Comparison of ENCODE assay signal across 13 cellular contexts in genomic region chr7:43314379-43315158, GRCh38.
DNase-seq lines count a peak whose midpoint lies in the region; ATAC-seq and TF ChIP-seq lines count a peak whose summit lies in the region.
"Had no signal": no experiment of that assay in that cellular context is flagged by ENCODE, and none has a peak within 500 bp of the region (broad histone marks: within the 10 kb centered on the region; RNA-seq: fewer than 3 reads in every experiment).

No MANE protein-coding gene starts in this region.

- H3K36me3 ChIP-seq in SK-N-SH (replicated peaks in 1 of 2; ENCODE audit: control insufficient read depth in 1 of 2, insufficient read depth in 2 of 2, low read length in 1 of 2) (no peaks in the 10 kb centered on the region), MG63 (no peaks in the 10 kb centered on the region)
- H3K36me3 ChIP-seq: sigmoid colon had no signal

- H3K79me2 ChIP-seq in SK-N-SH (ENCODE audit: insufficient read depth): no peaks in the 10 kb centered on the region

- no peaks in the 10 kb centered on the region for H3F3A ChIP-seq in SK-N-SH (replicated peaks; ENCODE audit: insufficient read depth)

- DNase-seq in SK-N-SH: no peak
- DNase-seq in GM12865 (ENCODE audit: low read depth): peak; percentile 55
- peak; percentile 7 for DNase-seq in M059J (ENCODE audit: low read depth)
- DNase-seq in epithelial cell of proximal tubule (ENCODE audit: low read depth): no peak
- DNase-seq in DMS153 treated with DMSO at 0.1 percent for 48 hours (lab: John Stamatoyannopoulos, UW; ENCODE audit: unreplicated experiment): no peak
- no peak for DNase-seq in MG63
- DNase-seq: NCI-H1694, NCI-H748 treated with DMSO at 0.1 percent for 48 hours, sigmoid colon, T1000 had no signal

- no peak for TF ChIP-seq EP300 in SK-N-SH (IDR thresholded peaks at IDR 0.05; ENCODE audit: borderline replicate concordance in 1 of 2, low read depth in 1 of 2, low read length in 1 of 2)

- ATAC-seq in SK-N-SH treated with all-trans-retinoic acid at 6 μM for 48 hours: no peak
- ATAC-seq in GM21381 (IDR thresholded peaks at IDR 0.05; ENCODE audit: unreplicated experiment): no peak
- ATAC-seq: K562 had no signal

- peak; percentile 13; the same call in 1 of the 2 replicates for TF ChIP-seq RAD21 in SK-N-SH (IDR thresholded peaks at IDR 0.05; ENCODE audit: low read length)

- TF ChIP-seq CTCF in SK-N-SH (IDR thresholded peaks at IDR 0.05) (no peak), GM12865 (IDR thresholded peaks at IDR 0.05; ENCODE audit: insufficient read depth, low read depth, low read length, missing control alignments) (no peak), epithelial cell of proximal tubule (conservative IDR thresholded peaks at IDR 0.05; ENCODE audit: low read depth, low read length) (peak; percentile 39)

- no peak overlapping the region for H3K4me2 ChIP-seq in SK-N-SH

- POLR2A ChIA-PET in SK-N-SH (lab: Yijun Ruan, JAX): no interaction called here

- H3K27me3 ChIP-seq in SK-N-SH (ENCODE audit: insufficient read depth): no peaks in the 10 kb centered on the region; the same call in 1 of the 2 replicates
- H3K27me3 ChIP-seq in MG63: no peaks in the 10 kb centered on the region
- H3K27me3 ChIP-seq: sigmoid colon had no signal

- 24% methylated on average over 7 of the region's 7 CpGs for WGBS in SK-N-SH (ENCODE audit: low lambda C conversion rate)

- H3K4me3 ChIP-seq in SK-N-SH (ENCODE audit: low read depth in 2 of 2, low read length in 1 of 2): no peak overlapping the region
- no peak overlapping the region for H3K4me3 ChIP-seq in GM12865 (ENCODE audit: low read depth, low read length)
- H3K4me3 ChIP-seq in epithelial cell of proximal tubule (ENCODE audit: low read depth, low read length): no peak overlapping the region
- H3K4me3 ChIP-seq in MG63: no peak overlapping the region
- H3K4me3 ChIP-seq: K562, sigmoid colon had no signal

- H3K9ac ChIP-seq in SK-N-SH: no peak overlapping the region

- CTCF ChIA-PET in SK-N-SH (lab: Yijun Ruan, JAX): interaction anchor here (0.5 to 1.6 kb wide), 5 partner anchors 33 to 428 kb away, joined by 3 to 5 read pairs (median 3); no protein-coding TSS in a partner anchor

- no peaks in the 10 kb centered on the region for H3K4me1 ChIP-seq in SK-N-SH (ENCODE audit: control insufficient read depth in 1 of 2, insufficient read depth in 2 of 2, low read depth in 1 of 2, low read length in 1 of 2)
- H3K4me1 ChIP-seq: sigmoid colon had no signal

- no peaks in the 10 kb centered on the region for H3K9me3 ChIP-seq in SK-N-SH
- no peaks in the 10 kb centered on the region for H3K9me3 ChIP-seq in MG63
- H3K9me3 ChIP-seq: sigmoid colon had no signal

- no peak overlapping the region for H3K27ac ChIP-seq in SK-N-SH (ENCODE audit: low read depth in 2 of 2, low read length in 1 of 2)
- H3K27ac ChIP-seq: sigmoid colon had no signal

- no peaks in the 10 kb centered on the region for H4K20me1 ChIP-seq in SK-N-SH (ENCODE audit: insufficient read depth)

- H3K9me2 ChIP-seq in SK-N-SH: no peaks in the 10 kb centered on the region

- no peak overlapping the region for H2AFZ ChIP-seq in SK-N-SH (ENCODE audit: low read depth)

TF ChIP-seq in SK-N-SH, 30 proteins besides CTCF, POLR2A, EP300 and RAD21 (continues in another document):
- no peak for TF ChIP-seq YY1 (IDR thresholded peaks at IDR 0.05; ENCODE audit: low read depth)
- TF ChIP-seq RCOR1 (IDR thresholded peaks at IDR 0.05; ENCODE audit: low read length): no peak
- TF ChIP-seq PBX3 (IDR thresholded peaks at IDR 0.05): no peak
- no peak for TF ChIP-seq FOSL2 (IDR thresholded peaks at IDR 0.05; ENCODE audit: borderline replicate concordance, low read depth)
- no peak for TF ChIP-seq NRF1 (IDR thresholded peaks at IDR 0.05; ENCODE audit: low read depth, low read length)
- no peak for TF ChIP-seq GABPA (IDR thresholded peaks at IDR 0.05; ENCODE audit: low read depth)
- no peak for TF ChIP-seq TEAD4 (IDR thresholded peaks at IDR 0.05; ENCODE audit: borderline replicate concordance, insufficient read depth)
- TF ChIP-seq REST (IDR thresholded peaks at IDR 0.05; ENCODE audit: low read depth, low read length): no peak
- TF ChIP-seq CHD2 (IDR thresholded peaks at IDR 0.05; ENCODE audit: low read length, partially characterized antibody): no peak
- TF ChIP-seq RFX5 (IDR thresholded peaks at IDR 0.05; ENCODE audit: low read length): no peak

TF ChIP-seq in SK-N-SH treated with all-trans-retinoic acid at 6 μM for 48 hours, 23 proteins besides CTCF, POLR2A, EP300 and RAD21:
- TF ChIP-seq SNAI2 (CRISPR knock-in tag; IDR thresholded peaks at IDR 0.05): no peak
- TF ChIP-seq ZFP3 (CRISPR knock-in tag; IDR thresholded peaks at IDR 0.05): no peak
- no peak for TF ChIP-seq TCF4 (CRISPR knock-in tag; IDR thresholded peaks at IDR 0.05; ENCODE audit: borderline replicate concordance)
- TF ChIP-seq CSRNP3 (CRISPR knock-in tag; IDR thresholded peaks at IDR 0.05): no peak
- TF ChIP-seq PPARA (CRISPR knock-in tag; IDR thresholded peaks at IDR 0.05; ENCODE audit: borderline replicate concordance): no peak
- no peak for TF ChIP-seq ZNF70 (CRISPR knock-in tag; IDR thresholded peaks at IDR 0.05)
- TF ChIP-seq BACH2 (CRISPR knock-in tag; IDR thresholded peaks at IDR 0.05; ENCODE audit: borderline replicate concordance): no peak
- no peak for TF ChIP-seq GLIS3 (CRISPR knock-in tag; IDR thresholded peaks at IDR 0.05)
- no peak for TF ChIP-seq ESRRG (CRISPR knock-in tag; IDR thresholded peaks at IDR 0.05)
- no peak for TF ChIP-seq ZFP30 (CRISPR knock-in tag; IDR thresholded peaks at IDR 0.05)
- TF ChIP-seq ZNF8 (CRISPR knock-in tag; IDR thresholded peaks at IDR 0.05): no peak
- TF ChIP-seq TSHZ2 (CRISPR knock-in tag; IDR thresholded peaks at IDR 0.05): no peak
- no peak for TF ChIP-seq ZNF565 (CRISPR knock-in tag; conservative IDR thresholded peaks at IDR 0.05; ENCODE audit: low read depth)
- TF ChIP-seq CSDC2 (CRISPR knock-in tag; IDR thresholded peaks at IDR 0.05): no peak
- TF ChIP-seq ARNTL (CRISPR knock-in tag; IDR thresholded peaks at IDR 0.05; ENCODE audit: borderline replicate concordance, low read depth): no peak
- no peak for TF ChIP-seq POU6F1 (CRISPR knock-in tag; IDR thresholded peaks at IDR 0.05; ENCODE audit: borderline replicate concordance, low read depth)
- no peak for TF ChIP-seq TOX (CRISPR knock-in tag; IDR thresholded peaks at IDR 0.05; ENCODE audit: borderline replicate concordance)
- no peak for TF ChIP-seq ZC3H10 (CRISPR knock-in tag; IDR thresholded peaks at IDR 0.05)
- TF ChIP-seq ISL1 (CRISPR knock-in tag; IDR thresholded peaks at IDR 0.05): no peak
- TF ChIP-seq OSR1 (CRISPR knock-in tag; IDR thresholded peaks at IDR 0.05): no peak
TF ChIP-seq in SK-N-SH treated with all-trans-retinoic acid at 6 μM for 48 hours: peak in this region for 0.

Comparison
In these comparisons a context has a peak if more than half of its experiments do, and no peak if none do; other contexts are left out.
1. DNase-seq: peak in GM12865 (single experiment) and M059J (single experiment); none in SK-N-SH (single experiment), epithelial cell of proximal tubule (single experiment), DMS153 treated with DMSO at 0.1 percent for 48 hours (single experiment) and MG63 (single experiment).